In genomic region chr5:171312129-171312819, GRCh38 we compare ENCODE assay signal across 13 cellular contexts. TPM values are rescaled to one million over a fixed set of nuclear protein-coding genes. Genes with fewer than 3 reads are reported as not detected.
DNase-seq lines count a peak whose midpoint lies in the region; ATAC-seq and TF ChIP-seq lines count a peak whose summit lies in the region.
"Had no signal": no experiment of that assay in that cellular context is flagged by ENCODE, and none has a peak within 500 bp of the region (broad histone marks: within the 10 kb centered on the region; RNA-seq: fewer than 3 reads in every experiment).

No MANE protein-coding gene starts in this region.

- WGBS in upper lobe of left lung, 2 donors, result 4 to 5% methylated on average over 48 to 49 of the region's 66 CpGs

- peaks cover 5% of the 10 kb centered on the region for H3K4me1 ChIP-seq in cardiac muscle cell (ENCODE audit: low read depth)
- H3K4me1 ChIP-seq in right atrium auricular region, result peaks cover 0 to 79% of the 10 kb centered on the region in 2 donors
- H3K4me1 ChIP-seq in upper lobe of left lung, result peaks cover 44 to 85% (median 72%) of the 10 kb centered on the region in 4 donors

- no peaks in the 10 kb centered on the region for H3K36me3 Mint-ChIP-seq in mesothelial cell of epicardium

- TF ChIP-seq CTCF in cardiac muscle cell (IDR thresholded peaks at IDR 0.05; ENCODE audit: low read depth, low read length), result no peak
- TF ChIP-seq CTCF in right atrium auricular region (IDR thresholded peaks at IDR 0.05), result no peak
- no peak for TF ChIP-seq CTCF in mesothelial cell of epicardium (IDR thresholded peaks at IDR 0.05; ENCODE audit: unreplicated experiment)
- TF ChIP-seq CTCF in upper lobe of left lung (IDR thresholded peaks at IDR 0.05), result no peak

- ATAC-seq in upper lobe of left lung (ENCODE audit: low FRiP score in 2 of 2) (no peak), HG03469 (IDR thresholded peaks at IDR 0.05; ENCODE audit: unreplicated experiment) (no peak)

- H3K4me1 Mint-ChIP-seq in mesothelial cell of epicardium, result peaks cover 20% of the 10 kb centered on the region

- H3K27ac Mint-ChIP-seq in mesothelial cell of epicardium, result no peak overlapping the region

- peak overlapping the region; percentile 36 for H3K4me3 Mint-ChIP-seq in mesothelial cell of epicardium

- DNase-seq in cardiac muscle cell (ENCODE audit: low read depth in 1 of 2, low spot score in 1 of 2) (no peak), right atrium auricular region (ENCODE audit: low spot score) (no peak), astrocyte of the hippocampus (ENCODE audit: low read depth, low spot score) (peak; percentile 39), mesothelial cell of epicardium (ENCODE audit: low spot score in 2 of 2, unreplicated experiment in 2 of 2) (no peak), upper lobe of left lung (peak in 1 of 2 donors; percentile 86), foreskin melanocyte (no peak), NCI-H748 treated with DMSO at 0.1 percent for 48 hours (lab: John Stamatoyannopoulos, UW) (no peak)
- DNase-seq: brain microvascular endothelial cell, T1000 had no signal

- no peak for TF ChIP-seq POLR2A in upper lobe of left lung (IDR thresholded peaks at IDR 0.05)

- H3K9me3 ChIP-seq in cardiac muscle cell (ENCODE audit: low read depth), result no peaks in the 10 kb centered on the region
- no peaks in the 10 kb centered on the region for H3K9me3 ChIP-seq in right atrium auricular region
- no peaks in the 10 kb centered on the region for H3K9me3 ChIP-seq in upper lobe of left lung

- TF ChIP-seq EP300 in upper lobe of left lung (IDR thresholded peaks at IDR 0.05), result no peak

- peaks cover 91% of the 10 kb centered on the region for H3K27me3 Mint-ChIP-seq in mesothelial cell of epicardium (ENCODE audit: low read depth)

- no peaks in the 10 kb centered on the region for H3K9me3 Mint-ChIP-seq in mesothelial cell of epicardium

- no peaks in the 10 kb centered on the region for H3K36me3 ChIP-seq in cardiac muscle cell
- H3K36me3 ChIP-seq in right atrium auricular region, result no peaks in the 10 kb centered on the region
- H3K36me3 ChIP-seq in upper lobe of left lung, result no peaks in the 10 kb centered on the region
- H3K36me3 ChIP-seq: brain microvascular endothelial cell had no signal

- H3K27me3 ChIP-seq in cardiac muscle cell (peaks cover 100% of the 10 kb centered on the region), right atrium auricular region (peaks cover 80 to 92% of the 10 kb centered on the region in 2 donors), upper lobe of left lung (peaks cover 1 to 97% (median 74%) of the 10 kb centered on the region in 4 donors)

- no peak overlapping the region for H3K27ac ChIP-seq in cardiac muscle cell
- no peak overlapping the region for H3K27ac ChIP-seq in right atrium auricular region
- H3K27ac ChIP-seq in upper lobe of left lung, result no peak overlapping the region
- H3K27ac ChIP-seq: brain microvascular endothelial cell had no signal

- H3K4me3 ChIP-seq in cardiac muscle cell (peak overlapping the region; percentile 13), right atrium auricular region (peak overlapping the region in 1 of 2 donors; percentile 14), upper lobe of left lung (peak overlapping the region in 3 of 4 donors; percentile 15 to 31 (median 29))

RNA-seq across cellular contexts. Expression of gene TLX3, which starts 3.2 kb away (rescaled TPM):
- not detected in 2 replicates for total RNA-seq in cardiac muscle cell
- not detected in 2 replicates for polyA plus RNA-seq in cardiac muscle cell
- not detected for total RNA-seq in right atrium auricular region
- not detected in 3 replicates for total RNA-seq in mesothelial cell of epicardium
- not detected for total RNA-seq in upper lobe of left lung
- total RNA-seq: frontal cortex, HT-29, omental fat pad had no signal
